9 cellular contexts compared by ENCODE assay signal in the genomic region with DNA sequence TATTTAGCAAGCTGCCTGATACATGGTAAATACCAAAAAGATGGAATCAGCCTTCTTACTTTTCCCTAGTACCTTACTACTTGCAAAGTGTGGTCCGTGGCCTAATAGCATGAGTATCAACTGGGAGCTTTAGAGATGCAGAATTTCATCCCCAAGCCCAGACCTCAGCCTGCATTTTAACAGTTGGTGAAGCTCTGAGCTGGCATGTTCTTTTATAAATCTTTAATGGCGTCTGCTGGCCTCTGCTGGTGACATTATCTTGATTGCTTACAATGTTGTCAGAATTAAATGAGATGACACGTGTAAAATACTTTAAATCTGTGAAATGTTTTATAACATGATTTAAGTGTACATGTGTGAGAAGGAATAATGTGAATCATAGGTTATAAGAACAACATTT.
DNase-seq lines count a peak whose midpoint lies in the region; ATAC-seq and TF ChIP-seq lines count a peak whose summit lies in the region.
"Had no signal": no experiment of that assay in that cellular context is flagged by ENCODE, and none has a peak within 500 bp of the region (broad histone marks: within the 10 kb centered on the region; RNA-seq: fewer than 3 reads in every experiment).

No MANE protein-coding gene starts in this region.

- H3K36me3 ChIP-seq in right atrium auricular region (no peaks in the 10 kb centered on the region), testis (ENCODE audit: low read depth, missing control alignments) (no peaks in the 10 kb centered on the region)

- WGBS in testis, 2 donors = 81 to 84% methylated on average over 3 of the region's 3 CpGs

- H3K4me3 ChIP-seq in right atrium auricular region = no peak overlapping the region
- no peak overlapping the region for H3K4me3 ChIP-seq in testis

- H3K27me3 ChIP-seq in right atrium auricular region (no peaks in the 10 kb centered on the region), foreskin keratinocyte (no peaks in the 10 kb centered on the region), testis (no peaks in the 10 kb centered on the region)
- H3K27me3 ChIP-seq: neutrophil had no signal

- no peak overlapping the region for H3K27ac ChIP-seq in right atrium auricular region
- H3K27ac ChIP-seq in foreskin keratinocyte = no peak overlapping the region
- no peak overlapping the region for H3K27ac ChIP-seq in testis
- H3K27ac ChIP-seq: neutrophil had no signal

- DNase-seq in Right ventricle myocardium superior (no peak), right atrium auricular region (ENCODE audit: low spot score) (no peak), RPMI7951 (ENCODE audit: low read depth) (peak; percentile 14), foreskin keratinocyte (no peak), testis (peak; percentile 25), T-helper 9 cell (no peak)

- ATAC-seq in Right ventricle myocardium superior (ENCODE audit: poor library complexity) (peak; percentile 66), foreskin keratinocyte (no peak), GM21576 (IDR thresholded peaks at IDR 0.05; ENCODE audit: unreplicated experiment) (no peak), GM21529 (IDR thresholded peaks at IDR 0.05; ENCODE audit: unreplicated experiment) (no peak)

- H3K4me1 ChIP-seq in right atrium auricular region (peaks cover 0 to 8% of the 10 kb centered on the region in 2 donors), foreskin keratinocyte (no peaks in the 10 kb centered on the region), testis (no peaks in the 10 kb centered on the region)

- TF ChIP-seq CTCF in right atrium auricular region (IDR thresholded peaks at IDR 0.05) = peak in 1 of 2 donors; percentile 53
- peak; percentile 55 for TF ChIP-seq CTCF in foreskin keratinocyte (conservative IDR thresholded peaks at IDR 0.05)
- TF ChIP-seq CTCF in testis (IDR thresholded peaks at IDR 0.05) = no peak

- TF ChIP-seq POLR2A in testis (IDR thresholded peaks at IDR 0.05) = no peak

- intact Hi-C loops in Right ventricle myocardium superior (cut with DNase I) = no loop called here
- intact Hi-C loops in testis (cut with DNase I; ENCODE audit: low total_unique reads) = no loop called here

- H3K9me3 ChIP-seq in right atrium auricular region (no peaks in the 10 kb centered on the region), testis (no peaks in the 10 kb centered on the region)
- H3K9me3 ChIP-seq: neutrophil had no signal

Comparison
In these comparisons a context has a peak if more than half of its experiments do, and no peak if none do; other contexts are left out.
1. DNase-seq: peak in RPMI7951 (single experiment) and testis (single experiment); none in Right ventricle myocardium superior (single experiment), right atrium auricular region (single experiment), foreskin keratinocyte (0 of 2) and T-helper 9 cell (single experiment).